In the genomic region with DNA sequence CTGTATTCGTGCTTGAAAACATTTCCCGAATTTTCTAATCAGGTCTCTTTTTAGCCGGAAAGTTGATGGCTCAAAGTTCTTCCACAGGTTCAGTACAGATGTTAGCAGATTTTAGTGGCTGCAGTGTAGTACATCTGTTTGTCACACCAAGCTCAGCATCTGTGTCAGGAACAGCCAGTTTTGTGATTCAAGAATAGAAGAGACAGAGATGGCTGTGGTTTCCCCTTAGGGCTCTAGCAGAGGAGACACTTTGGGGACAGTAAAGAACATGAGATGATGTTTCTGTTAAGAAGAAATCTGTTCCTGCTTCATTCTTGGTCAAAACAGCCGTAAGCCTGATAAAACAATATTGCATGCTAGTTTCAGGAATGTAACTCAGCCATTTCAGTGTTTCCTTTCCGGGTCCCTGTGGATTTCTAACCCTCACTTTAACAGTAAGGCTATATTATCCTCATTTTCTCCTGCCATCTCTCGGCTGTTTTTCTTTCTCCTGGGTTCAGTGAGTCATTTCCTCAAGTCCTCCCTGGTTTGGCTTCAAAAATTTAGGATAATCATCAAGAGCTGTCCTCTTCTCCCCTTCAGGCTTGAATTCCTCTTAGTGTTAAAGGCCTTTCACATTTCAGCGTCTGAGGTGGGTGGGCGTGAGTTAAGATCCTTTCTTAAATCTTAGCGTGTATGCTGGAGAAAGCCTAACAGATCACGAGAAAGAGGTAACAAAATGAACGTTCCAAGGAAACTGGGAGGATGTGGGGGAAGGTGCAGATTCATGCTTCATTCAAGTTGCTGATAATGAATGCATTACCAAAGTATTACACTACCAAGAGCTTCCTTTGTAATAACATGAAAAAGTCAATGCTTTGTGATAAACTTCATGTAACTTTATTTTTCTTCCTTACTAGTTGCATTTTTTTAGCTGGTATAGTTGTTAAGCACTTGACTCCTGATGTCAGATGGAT, we compare ENCODE assay signal across 2 cellular contexts.
TF ChIP-seq lines count a peak whose summit lies in the region.

No MANE protein-coding gene starts in this region.

TF ChIP-seq in GM23338, 12 proteins besides CTCF, POLR2A, EP300 and RAD21:
- TF ChIP-seq, protein P1, sequence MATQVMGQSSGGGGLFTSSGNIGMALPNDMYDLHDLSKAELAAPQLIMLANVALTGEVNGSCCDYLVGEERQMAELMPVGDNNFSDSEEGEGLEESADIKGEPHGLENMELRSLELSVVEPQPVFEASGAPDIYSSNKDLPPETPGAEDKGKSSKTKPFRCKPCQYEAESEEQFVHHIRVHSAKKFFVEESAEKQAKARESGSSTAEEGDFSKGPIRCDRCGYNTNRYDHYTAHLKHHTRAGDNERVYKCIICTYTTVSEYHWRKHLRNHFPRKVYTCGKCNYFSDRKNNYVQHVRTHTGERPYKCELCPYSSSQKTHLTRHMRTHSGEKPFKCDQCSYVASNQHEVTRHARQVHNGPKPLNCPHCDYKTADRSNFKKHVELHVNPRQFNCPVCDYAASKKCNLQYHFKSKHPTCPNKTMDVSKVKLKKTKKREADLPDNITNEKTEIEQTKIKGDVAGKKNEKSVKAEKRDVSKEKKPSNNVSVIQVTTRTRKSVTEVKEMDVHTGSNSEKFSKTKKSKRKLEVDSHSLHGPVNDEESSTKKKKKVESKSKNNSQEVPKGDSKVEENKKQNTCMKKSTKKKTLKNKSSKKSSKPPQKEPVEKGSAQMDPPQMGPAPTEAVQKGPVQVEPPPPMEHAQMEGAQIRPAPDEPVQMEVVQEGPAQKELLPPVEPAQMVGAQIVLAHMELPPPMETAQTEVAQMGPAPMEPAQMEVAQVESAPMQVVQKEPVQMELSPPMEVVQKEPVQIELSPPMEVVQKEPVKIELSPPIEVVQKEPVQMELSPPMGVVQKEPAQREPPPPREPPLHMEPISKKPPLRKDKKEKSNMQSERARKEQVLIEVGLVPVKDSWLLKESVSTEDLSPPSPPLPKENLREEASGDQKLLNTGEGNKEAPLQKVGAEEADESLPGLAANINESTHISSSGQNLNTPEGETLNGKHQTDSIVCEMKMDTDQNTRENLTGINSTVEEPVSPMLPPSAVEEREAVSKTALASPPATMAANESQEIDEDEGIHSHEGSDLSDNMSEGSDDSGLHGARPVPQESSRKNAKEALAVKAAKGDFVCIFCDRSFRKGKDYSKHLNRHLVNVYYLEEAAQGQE (IDR thresholded peaks at IDR 0.05; ENCODE audit: unreplicated experiment): no peak
- no peak for TF ChIP-seq ZNF331 (CRISPR knock-in tag; IDR thresholded peaks at IDR 0.05; ENCODE audit: low read depth)
- TF ChIP-seq EZH2phosphoT487 (IDR thresholded peaks at IDR 0.05; ENCODE audit: unreplicated experiment): no peak
- no peak for TF ChIP-seq NANOG (IDR thresholded peaks at IDR 0.05; ENCODE audit: borderline replicate concordance)
- TF ChIP-seq STAT1 (IDR thresholded peaks at IDR 0.05; ENCODE audit: unreplicated experiment): no peak
- no peak for TF ChIP-seq CREB1 (CRISPR knock-in tag; IDR thresholded peaks at IDR 0.05; ENCODE audit: low read depth)
- TF ChIP-seq EZH2 (IDR thresholded peaks at IDR 0.05; ENCODE audit: low read depth, unreplicated experiment): no peak
- TF ChIP-seq POLR2AphosphoS5 (IDR thresholded peaks at IDR 0.05; ENCODE audit: low read depth): no peak
- no peak for TF ChIP-seq ZNF114 (CRISPR knock-in tag; IDR thresholded peaks at IDR 0.05)
- TF ChIP-seq, protein P2, sequence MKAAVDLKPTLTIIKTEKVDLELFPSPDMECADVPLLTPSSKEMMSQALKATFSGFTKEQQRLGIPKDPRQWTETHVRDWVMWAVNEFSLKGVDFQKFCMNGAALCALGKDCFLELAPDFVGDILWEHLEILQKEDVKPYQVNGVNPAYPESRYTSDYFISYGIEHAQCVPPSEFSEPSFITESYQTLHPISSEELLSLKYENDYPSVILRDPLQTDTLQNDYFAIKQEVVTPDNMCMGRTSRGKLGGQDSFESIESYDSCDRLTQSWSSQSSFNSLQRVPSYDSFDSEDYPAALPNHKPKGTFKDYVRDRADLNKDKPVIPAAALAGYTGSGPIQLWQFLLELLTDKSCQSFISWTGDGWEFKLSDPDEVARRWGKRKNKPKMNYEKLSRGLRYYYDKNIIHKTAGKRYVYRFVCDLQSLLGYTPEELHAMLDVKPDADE (IDR thresholded peaks at IDR 0.05): no peak
- no peak for TF ChIP-seq JUNB (IDR thresholded peaks at IDR 0.05; ENCODE audit: unreplicated experiment)

TF ChIP-seq in K562, 482 proteins besides CTCF, POLR2A, EP300 and RAD21:
- TF ChIP-seq XRCC5 (IDR thresholded peaks at IDR 0.05; ENCODE audit: low read depth, low read length) (no peak), RBM39 (optimal IDR thresholded peaks at IDR 0.05; ENCODE audit: low read depth, low read length) (no peak), ZC3H11A (IDR thresholded peaks at IDR 0.05; ENCODE audit: low read depth, low read length) (no peak), POLR3G (IDR thresholded peaks at IDR 0.05; ENCODE audit: extremely low read depth, insufficient read length, insufficient replicate concordance) (no peak), LEF1 (IDR thresholded peaks at IDR 0.05) (no peak), POLR2H (tag; IDR thresholded peaks at IDR 0.05; ENCODE audit: low read depth) (no peak), ZNF134 (CRISPR knock-in tag; conservative IDR thresholded peaks at IDR 0.05) (no peak), HNRNPK (IDR thresholded peaks at IDR 0.05; ENCODE audit: low read depth, low read length, poor library complexity, severe bottlenecking) (no peak), SOX6 (IDR thresholded peaks at IDR 0.05) (no peak), ARHGAP35 (IDR thresholded peaks at IDR 0.05; ENCODE audit: partially characterized antibody) (no peak), ZNF212 (CRISPR knock-in tag; IDR thresholded peaks at IDR 0.05) (no peak), ZC3H8 (IDR thresholded peaks at IDR 0.05) (no peak), NRF1 (conservative IDR thresholded peaks at IDR 0.05 in 1 of 2, IDR thresholded peaks at IDR 0.05 in 1 of 2) (no peak)
- TF ChIP-seq, protein P3, sequence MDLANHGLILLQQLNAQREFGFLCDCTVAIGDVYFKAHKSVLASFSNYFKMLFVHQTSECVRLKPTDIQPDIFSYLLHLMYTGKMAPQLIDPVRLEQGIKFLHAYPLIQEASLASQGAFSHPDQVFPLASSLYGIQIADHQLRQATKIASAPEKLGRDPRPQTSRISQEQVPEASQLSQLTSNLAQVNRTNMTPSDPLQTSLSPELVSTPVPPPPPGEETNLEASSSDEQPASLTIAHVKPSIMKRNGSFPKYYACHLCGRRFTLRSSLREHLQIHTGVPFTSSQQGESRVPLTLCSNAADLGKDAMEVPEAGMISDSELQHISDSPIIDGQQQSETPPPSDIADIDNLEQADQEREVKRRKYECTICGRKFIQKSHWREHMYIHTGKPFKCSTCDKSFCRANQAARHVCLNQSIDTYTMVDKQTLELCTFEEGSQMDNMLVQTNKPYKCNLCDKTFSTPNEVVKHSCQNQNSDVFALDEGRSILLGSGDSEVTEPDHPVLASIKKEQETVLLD (IDR thresholded peaks at IDR 0.05): no peak
- TF ChIP-seq, protein P4, sequence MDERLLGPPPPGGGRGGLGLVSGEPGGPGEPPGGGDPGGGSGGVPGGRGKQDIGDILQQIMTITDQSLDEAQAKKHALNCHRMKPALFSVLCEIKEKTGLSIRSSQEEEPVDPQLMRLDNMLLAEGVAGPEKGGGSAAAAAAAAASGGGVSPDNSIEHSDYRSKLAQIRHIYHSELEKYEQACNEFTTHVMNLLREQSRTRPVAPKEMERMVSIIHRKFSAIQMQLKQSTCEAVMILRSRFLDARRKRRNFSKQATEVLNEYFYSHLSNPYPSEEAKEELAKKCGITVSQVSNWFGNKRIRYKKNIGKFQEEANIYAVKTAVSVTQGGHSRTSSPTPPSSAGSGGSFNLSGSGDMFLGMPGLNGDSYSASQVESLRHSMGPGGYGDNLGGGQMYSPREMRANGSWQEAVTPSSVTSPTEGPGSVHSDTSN (CRISPR knock-in tag; IDR thresholded peaks at IDR 0.05; ENCODE audit: low read depth): no peak
- TF ChIP-seq, protein P4 (tag; conservative IDR thresholded peaks at IDR 0.05; ENCODE audit: low read depth): no peak
- TF ChIP-seq, protein P5, sequence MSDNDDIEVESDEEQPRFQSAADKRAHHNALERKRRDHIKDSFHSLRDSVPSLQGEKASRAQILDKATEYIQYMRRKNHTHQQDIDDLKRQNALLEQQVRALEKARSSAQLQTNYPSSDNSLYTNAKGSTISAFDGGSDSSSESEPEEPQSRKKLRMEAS (CRISPR knock-in tag; IDR thresholded peaks at IDR 0.05): no peak
TF ChIP-seq in K562: peak in this region for 0.
